14 cellular contexts compared by ENCODE assay signal in the genomic region with DNA sequence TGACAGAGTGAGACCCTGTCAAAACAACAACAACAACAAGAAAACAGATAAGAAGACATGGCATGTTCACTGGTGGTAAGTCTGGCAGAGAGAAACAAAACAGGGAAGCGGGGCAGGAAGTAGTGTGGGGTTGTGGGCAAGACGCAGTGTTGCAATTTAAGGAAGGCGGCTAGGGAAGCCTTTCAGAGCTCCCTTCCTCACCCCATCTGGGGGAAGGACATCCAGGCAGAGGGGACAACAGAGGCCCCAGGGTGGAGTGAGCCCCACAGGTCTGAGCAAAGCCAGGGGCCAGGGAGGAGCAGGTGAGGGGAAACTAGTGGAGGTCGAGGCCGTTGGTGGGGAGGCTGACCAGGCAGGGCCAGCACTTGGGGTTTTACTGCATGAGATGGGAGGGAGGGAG. TPM values are rescaled to one million over a fixed set of nuclear protein-coding genes. Genes with fewer than 3 reads are reported as not detected.
DNase-seq lines count a peak whose midpoint lies in the region; ATAC-seq and TF ChIP-seq lines count a peak whose summit lies in the region.
"Had no signal": no experiment of that assay in that cellular context is flagged by ENCODE, and none has a peak within 500 bp of the region (broad histone marks: within the 10 kb centered on the region; RNA-seq: fewer than 3 reads in every experiment).

No MANE protein-coding gene starts in this region.

- H3K4me1 Mint-ChIP-seq in activated CD4-positive, alpha-beta memory T cell treated with anti-CD3 and anti-CD28 coated beads, Interleukin-2, amount 10 ng/mL, durations not matched to agents 7 days and 5 days, result peaks cover 18% of the 10 kb centered on the region
- H3K4me1 Mint-ChIP-seq in activated CD4-positive, alpha-beta memory T cell treated with anti-CD3 and anti-CD28 coated beads for 36 hours (ENCODE audit: low read depth), result peaks cover 2% of the 10 kb centered on the region

- no peaks in the 10 kb centered on the region for H4K20me1 ChIP-seq in osteoblast (ENCODE audit: insufficient read depth, low read length)

- H3K4me2 ChIP-seq in osteoblast (ENCODE audit: insufficient read depth, low read length), result no peak overlapping the region

- intact Hi-C loops in activated CD4-positive, alpha-beta memory T cell treated with anti-CD3 and anti-CD28 coated beads for 36 hours (cut with micrococcal nuclease), result no loop called here
- intact Hi-C loops in Right ventricle myocardium superior (cut with DNase I), result no loop called here
- intact Hi-C loops in sciatic nerve (cut with DNase I), result no loop called here

- no peaks in the 10 kb centered on the region for H3K27me3 ChIP-seq in osteoblast (ENCODE audit: insufficient read depth, low read length)

- H3K9me3 Mint-ChIP-seq in activated CD4-positive, alpha-beta memory T cell treated with anti-CD3 and anti-CD28 coated beads, Interleukin-2, amount 10 ng/mL, durations not matched to agents 7 days and 5 days, result no peaks in the 10 kb centered on the region
- no peaks in the 10 kb centered on the region for H3K9me3 Mint-ChIP-seq in activated CD4-positive, alpha-beta memory T cell treated with anti-CD3 and anti-CD28 coated beads for 36 hours

- H3K4me3 Mint-ChIP-seq in activated CD4-positive, alpha-beta memory T cell treated with anti-CD3 and anti-CD28 coated beads, Interleukin-2, amount 10 ng/mL, durations not matched to agents 7 days and 5 days, result no peak overlapping the region
- H3K4me3 Mint-ChIP-seq in activated CD4-positive, alpha-beta memory T cell treated with anti-CD3 and anti-CD28 coated beads for 36 hours, result no peak overlapping the region

- no peak for DNase-seq in activated CD4-positive, alpha-beta memory T cell treated with anti-CD3 and anti-CD28 coated beads, Interleukin-2, amount 10 ng/mL, durations not matched to agents 7 days and 5 days
- no peak for DNase-seq in activated CD4-positive, alpha-beta memory T cell treated with anti-CD3 and anti-CD28 coated beads for 36 hours
- DNase-seq in NOMO-1 treated with dmso at 0.1 percent for 144 hours (lab: John Stamatoyannopoulos, UW; ENCODE audit: unreplicated experiment) (peak; percentile 98), Right ventricle myocardium superior (no peak), sciatic nerve (ENCODE audit: low spot score) (no peak), HuH-7 (ENCODE audit: low spot score) (no peak), osteoblast (ENCODE audit: insufficient read length, low spot score, missing footprints) (no peak)
- DNase-seq in stimulated activated CD4-positive, alpha-beta T cell treated with anti-CD3 and anti-CD28 coated beads, Interleukin-4, amount 100 ng/mL, for 1 hour, result no peak
- DNase-seq: DMS79 treated with DMSO at 0.1 percent for 48 hours; effector CD4-positive, alpha-beta T cell; NCI-H1417 treated with DMSO at 0.1 percent for 48 hours; NCI-H82; SW 1271; trophoblast cell had no signal

- H3K27ac Mint-ChIP-seq in activated CD4-positive, alpha-beta memory T cell treated with anti-CD3 and anti-CD28 coated beads, Interleukin-2, amount 10 ng/mL, durations not matched to agents 7 days and 5 days, result peak overlapping the region; percentile 69
- H3K27ac Mint-ChIP-seq in activated CD4-positive, alpha-beta memory T cell treated with anti-CD3 and anti-CD28 coated beads for 36 hours, result no peak overlapping the region

- CTCF ChIA-PET in activated CD4-positive, alpha-beta memory T cell treated with anti-CD3 and anti-CD28 coated beads, Interleukin-2, amount 10 ng/mL, durations not matched to agents 7 days and 5 days (lab: Charles Lee), result interaction anchor here (0.9 to 2.3 kb wide), 2 partner anchors 19 to 20 kb away, joined by 3 to 5 read pairs; no protein-coding TSS in a partner anchor
- CTCF ChIA-PET in activated CD4-positive, alpha-beta memory T cell treated with anti-CD3 and anti-CD28 coated beads for 36 hours (lab: Charles Lee), result interaction anchor here (1.2 to 2.9 kb wide), 2 partner anchors 21 to 175 kb away, joined by 3 to 8 read pairs; no protein-coding TSS in a partner anchor

- no peak overlapping the region for H3K27ac ChIP-seq in osteoblast (ENCODE audit: low read depth, low read length)

- ATAC-seq in Right ventricle myocardium superior (ENCODE audit: poor library complexity) (peak; percentile 76), sciatic nerve (peak; percentile 59)

- peaks cover 3% of the 10 kb centered on the region for H3K4me1 ChIP-seq in osteoblast (ENCODE audit: insufficient read depth, low read length)

- POLR2A ChIA-PET in activated CD4-positive, alpha-beta memory T cell treated with anti-CD3 and anti-CD28 coated beads, Interleukin-2, amount 10 ng/mL, durations not matched to agents 7 days and 5 days (lab: Charles Lee), result interaction anchor here (0.8 to 1.1 kb wide), 2 partner anchors 13 to 16 kb away, joined by 3 read pairs; no protein-coding TSS in a partner anchor
- POLR2A ChIA-PET in activated CD4-positive, alpha-beta memory T cell treated with anti-CD3 and anti-CD28 coated beads for 36 hours (lab: Charles Lee), result no interaction called here

- no peaks in the 10 kb centered on the region for H3K9me3 ChIP-seq in osteoblast (ENCODE audit: low read depth, low read length)

- no peaks in the 10 kb centered on the region for H3K27me3 Mint-ChIP-seq in activated CD4-positive, alpha-beta memory T cell treated with anti-CD3 and anti-CD28 coated beads, Interleukin-2, amount 10 ng/mL, durations not matched to agents 7 days and 5 days
- H3K27me3 Mint-ChIP-seq in activated CD4-positive, alpha-beta memory T cell treated with anti-CD3 and anti-CD28 coated beads for 36 hours, result no peaks in the 10 kb centered on the region

- H3K79me2 ChIP-seq in osteoblast (ENCODE audit: insufficient read depth, low read length), result no peaks in the 10 kb centered on the region

- H3K36me3 Mint-ChIP-seq in activated CD4-positive, alpha-beta memory T cell treated with anti-CD3 and anti-CD28 coated beads, Interleukin-2, amount 10 ng/mL, durations not matched to agents 7 days and 5 days (ENCODE audit: low read depth), result peaks cover 47% of the 10 kb centered on the region
- H3K36me3 Mint-ChIP-seq in activated CD4-positive, alpha-beta memory T cell treated with anti-CD3 and anti-CD28 coated beads for 36 hours, result peaks cover 28% of the 10 kb centered on the region

- no peak overlapping the region for H2AFZ ChIP-seq in osteoblast (ENCODE audit: low read length)

- no peak overlapping the region for H3K4me3 ChIP-seq in osteoblast (ENCODE audit: insufficient read depth, low read length)

- peaks cover 5% of the 10 kb centered on the region for H3K36me3 ChIP-seq in osteoblast (ENCODE audit: insufficient read depth, low read length)

- no peak for TF ChIP-seq CTCF in osteoblast (IDR thresholded peaks at IDR 0.05; ENCODE audit: extremely low read depth, low read depth, low read length)

RNA-seq across cellular contexts. Expression of gene LAT2, which starts 16.8 kb away (rescaled TPM):
- total RNA-seq in activated CD4-positive, alpha-beta memory T cell treated with anti-CD3 and anti-CD28 coated beads, Interleukin-2, amount 10 ng/mL, durations not matched to agents 7 days and 5 days, result 10 to 100 TPM; 31.1 to 32.5 TPM
- 1 to 10 TPM; 6.6 to 6.7 TPM for total RNA-seq in activated CD4-positive, alpha-beta memory T cell treated with anti-CD3 and anti-CD28 coated beads for 36 hours
- total RNA-seq in Right ventricle myocardium superior (2.2 TPM), sciatic nerve (12.5 TPM), osteoblast (0.29 and 0.36 TPM in 2 replicates)

RNA-seq across cellular contexts. Expression of gene RFC2, which starts 27.6 kb away (rescaled TPM):
- total RNA-seq in activated CD4-positive, alpha-beta memory T cell treated with anti-CD3 and anti-CD28 coated beads, Interleukin-2, amount 10 ng/mL, durations not matched to agents 7 days and 5 days, result 10 to 100 TPM; 52.5 to 55.9 TPM
- 10 to 100 TPM; 80.8 to 81.1 TPM for total RNA-seq in activated CD4-positive, alpha-beta memory T cell treated with anti-CD3 and anti-CD28 coated beads for 36 hours
- total RNA-seq in Right ventricle myocardium superior (9.4 TPM), sciatic nerve (17.1 TPM), osteoblast (12.3 and 13.0 TPM in 2 replicates)

RNA-seq across cellular contexts. Expression of gene EIF4H, which starts 52.5 kb away (rescaled TPM):
- total RNA-seq in activated CD4-positive, alpha-beta memory T cell treated with anti-CD3 and anti-CD28 coated beads, Interleukin-2, amount 10 ng/mL, durations not matched to agents 7 days and 5 days, result 100 to 1,000 TPM; 295 to 320 TPM
- total RNA-seq in activated CD4-positive, alpha-beta memory T cell treated with anti-CD3 and anti-CD28 coated beads for 36 hours, result 100 to 1,000 TPM; 400 to 410 TPM
- 166 TPM for total RNA-seq in Right ventricle myocardium superior
- total RNA-seq in sciatic nerve, result 213 TPM
- total RNA-seq in osteoblast, result 270 and 295 TPM in 2 replicates
